9 cellular contexts compared by ENCODE assay signal in genomic region chr3:10321630-10322354, GRCh38. TPM values are rescaled to one million over a fixed set of nuclear protein-coding genes. Genes with fewer than 3 reads are reported as not detected.
DNase-seq lines count a peak whose midpoint lies in the region; ATAC-seq, FAIRE-seq and TF ChIP-seq lines count a peak whose summit lies in the region.
"Had no signal": no experiment of that assay in that cellular context is flagged by ENCODE, and none has a peak within 500 bp of the region (broad histone marks: within the 10 kb centered on the region; RNA-seq: fewer than 3 reads in every experiment).

No MANE protein-coding gene starts in this region.

- WGBS in stomach, 5 donors: 90 to 96% (median 90%) methylated on average over 5 to 8 of the region's 8 CpGs

- TF ChIP-seq POLR2A in stomach (IDR thresholded peaks at IDR 0.05): no peak

- H3K27ac Mint-ChIP-seq in activated CD4-positive, alpha-beta T cell treated with anti-CD3 and anti-CD28 coated beads, Interleukin-2, amount 10 ng/mL, durations not matched to agents 24 days and 14 days: peak overlapping the region; percentile 70
- peak overlapping the region; percentile 63 for H3K27ac Mint-ChIP-seq in activated CD8-positive, alpha-beta T cell treated with anti-CD3 and anti-CD28 coated beads, Interleukin-2, amount 10 ng/mL, durations not matched to agents 7 days and 5 days

- no peaks in the 10 kb centered on the region for H3K9me3 Mint-ChIP-seq in activated CD4-positive, alpha-beta T cell treated with anti-CD3 and anti-CD28 coated beads, Interleukin-2, amount 10 ng/mL, durations not matched to agents 24 days and 14 days
- H3K9me3 Mint-ChIP-seq in activated CD8-positive, alpha-beta T cell treated with anti-CD3 and anti-CD28 coated beads, Interleukin-2, amount 10 ng/mL, durations not matched to agents 7 days and 5 days (ENCODE audit: insufficient read depth): no peaks in the 10 kb centered on the region

- peaks cover 24% of the 10 kb centered on the region for H3K36me3 ChIP-seq in right atrium auricular region
- peaks cover 19 to 25% (median 22%) of the 10 kb centered on the region in 4 donors for H3K36me3 ChIP-seq in stomach

- peak overlapping the region in 1 of 2 donors; percentile 93 for H3K4me3 ChIP-seq in right atrium auricular region
- H3K4me3 ChIP-seq in stomach: peak overlapping the region; percentile 92 to 98 (median 96)

- POLR2A ChIA-PET in activated CD8-positive, alpha-beta T cell treated with anti-CD3 and anti-CD28 coated beads, Interleukin-2, amount 10 ng/mL, durations not matched to agents 7 days and 5 days (lab: Charles Lee): interaction anchor here (0.8 to 2.0 kb wide), 4 partner anchors 13 to 335 kb away, joined by 3 to 8 read pairs (median 6); partner anchors contain the start of gene EMC3

- intact Hi-C loops in activated CD4-positive, alpha-beta T cell treated with anti-CD3 and anti-CD28 coated beads, Interleukin-2, amount 10 ng/mL, durations not matched to agents 24 days and 14 days (cut with micrococcal nuclease): loop anchor here (1.0 to 5.0 kb wide), 5 partner anchors 206 to 479 kb away; partner anchors contain the start of genes BRK1, CRELD1, FANCD2 and RPUSD3
- intact Hi-C loops in stomach (cut with DNase I; ENCODE audit: low total_unique reads): no loop called here
- intact Hi-C loops in posterior vena cava (cut with DNase I): no loop called here

- H3K9me3 ChIP-seq in right atrium auricular region (no peaks in the 10 kb centered on the region), stomach (no peaks in the 10 kb centered on the region)

- ATAC-seq in activated CD8-positive, alpha-beta T cell treated with anti-CD3 and anti-CD28 coated beads, Interleukin-2, amount 10 ng/mL, durations not matched to agents 7 days and 5 days: no peak

- CTCF ChIA-PET in activated CD8-positive, alpha-beta T cell treated with anti-CD3 and anti-CD28 coated beads, Interleukin-2, amount 10 ng/mL, durations not matched to agents 7 days and 5 days (lab: Charles Lee): interaction anchor here (0.7 to 2.7 kb wide), 19 partner anchors 8 to 818 kb away, joined by 3 to 21 read pairs (median 4); partner anchors contain the start of genes CRELD1, EMC3 and PRRT3

- H3K27ac ChIP-seq in right atrium auricular region: peak overlapping the region; percentile 64 to 87
- peak overlapping the region in 4 of 5 donors; percentile 89 to 93 (median 92) for H3K27ac ChIP-seq in stomach

- H3K27me3 ChIP-seq in right atrium auricular region (no peaks in the 10 kb centered on the region), stomach (peaks cover 0 to 9% (median 0%) of the 10 kb centered on the region in 3 donors)

- DNase-seq in activated CD4-positive, alpha-beta T cell treated with anti-CD3 and anti-CD28 coated beads, Interleukin-2, amount 10 ng/mL, durations not matched to agents 24 days and 14 days: peak; percentile 63
- no peak for DNase-seq in activated CD4-positive, alpha-beta T cell treated with anti-CD3 and anti-CD28 coated beads for 4 hours
- DNase-seq in activated CD8-positive, alpha-beta T cell treated with anti-CD3 and anti-CD28 coated beads, Interleukin-2, amount 10 ng/mL, durations not matched to agents 7 days and 5 days: no peak
- no peak for DNase-seq in right atrium auricular region (ENCODE audit: low spot score)
- DNase-seq in stomach: no peak
- no peak for DNase-seq in posterior vena cava (ENCODE audit: low spot score)
- no peak for DNase-seq in urothelium cell line (ENCODE audit: low spot score)
- no peak for DNase-seq in SW480 (ENCODE audit: low spot score)

- peaks cover 0 to 23% of the 10 kb centered on the region in 2 donors for H3K4me1 ChIP-seq in right atrium auricular region
- peaks cover 9 to 44% (median 41%) of the 10 kb centered on the region in 4 donors for H3K4me1 ChIP-seq in stomach

- H3K4me1 Mint-ChIP-seq in activated CD4-positive, alpha-beta T cell treated with anti-CD3 and anti-CD28 coated beads, Interleukin-2, amount 10 ng/mL, durations not matched to agents 24 days and 14 days: peaks cover 23% of the 10 kb centered on the region
- peaks cover 21% of the 10 kb centered on the region for H3K4me1 Mint-ChIP-seq in activated CD8-positive, alpha-beta T cell treated with anti-CD3 and anti-CD28 coated beads, Interleukin-2, amount 10 ng/mL, durations not matched to agents 7 days and 5 days (ENCODE audit: low read depth)

- peaks cover 18% of the 10 kb centered on the region for H3K36me3 Mint-ChIP-seq in activated CD4-positive, alpha-beta T cell treated with anti-CD3 and anti-CD28 coated beads, Interleukin-2, amount 10 ng/mL, durations not matched to agents 24 days and 14 days (ENCODE audit: low read depth)
- H3K36me3 Mint-ChIP-seq in activated CD8-positive, alpha-beta T cell treated with anti-CD3 and anti-CD28 coated beads, Interleukin-2, amount 10 ng/mL, durations not matched to agents 7 days and 5 days (ENCODE audit: low read depth): peaks cover 14% of the 10 kb centered on the region

- TF ChIP-seq CTCF in right atrium auricular region (IDR thresholded peaks at IDR 0.05) (no peak), stomach (IDR thresholded peaks at IDR 0.05) (no peak)

- no peak for FAIRE-seq in urothelium cell line (lab: Jason Lieb, UNC)

- no peak for TF ChIP-seq EP300 in stomach (IDR thresholded peaks at IDR 0.05)

- peaks cover 16% of the 10 kb centered on the region for H3K27me3 Mint-ChIP-seq in activated CD4-positive, alpha-beta T cell treated with anti-CD3 and anti-CD28 coated beads, Interleukin-2, amount 10 ng/mL, durations not matched to agents 24 days and 14 days
- H3K27me3 Mint-ChIP-seq in activated CD8-positive, alpha-beta T cell treated with anti-CD3 and anti-CD28 coated beads, Interleukin-2, amount 10 ng/mL, durations not matched to agents 7 days and 5 days (ENCODE audit: low read depth): peaks cover 14% of the 10 kb centered on the region

- peak overlapping the region; percentile 43 for H3K4me3 Mint-ChIP-seq in activated CD4-positive, alpha-beta T cell treated with anti-CD3 and anti-CD28 coated beads, Interleukin-2, amount 10 ng/mL, durations not matched to agents 24 days and 14 days
- H3K4me3 Mint-ChIP-seq in activated CD8-positive, alpha-beta T cell treated with anti-CD3 and anti-CD28 coated beads, Interleukin-2, amount 10 ng/mL, durations not matched to agents 7 days and 5 days: peak overlapping the region; percentile 94

RNA-seq across cellular contexts. Expression of gene SEC13, which starts 0.9 kb away (rescaled TPM):
- total RNA-seq in activated CD4-positive, alpha-beta T cell treated with anti-CD3 and anti-CD28 coated beads, Interleukin-2, amount 10 ng/mL, durations not matched to agents 24 days and 14 days: 128 and 131 TPM in 2 replicates
- 10 to 100 TPM; 93.2 to 95.0 TPM for total RNA-seq in activated CD8-positive, alpha-beta T cell treated with anti-CD3 and anti-CD28 coated beads, Interleukin-2, amount 10 ng/mL, durations not matched to agents 7 days and 5 days
- total RNA-seq in right atrium auricular region: 10 to 100 TPM; 59.3 to 76.1 TPM
- total RNA-seq in stomach: 100 to 1,000 TPM in 2 of 5 donors, 10 to 100 TPM in 3; 79.1 to 120 (median 91.0) TPM
- polyA plus RNA-seq in stomach: 100 to 1,000 TPM in 1 of 3 donors, 10 to 100 TPM in 2; 64.0 to 122 (median 99.7) TPM
- total RNA-seq in posterior vena cava: 10 to 100 TPM; 85.9 to 86.3 TPM

RNA-seq across cellular contexts. Expression of gene GHRL, which starts 29.0 kb away (rescaled TPM):
- 0.43 and 1.3 TPM in 2 replicates for total RNA-seq in activated CD4-positive, alpha-beta T cell treated with anti-CD3 and anti-CD28 coated beads, Interleukin-2, amount 10 ng/mL, durations not matched to agents 24 days and 14 days
- total RNA-seq in activated CD8-positive, alpha-beta T cell treated with anti-CD3 and anti-CD28 coated beads, Interleukin-2, amount 10 ng/mL, durations not matched to agents 7 days and 5 days: under 1 TPM; 0.21 to 0.63 TPM
- not detected for total RNA-seq in right atrium auricular region
- 100 to 1,000 TPM in 2 of 5 donors, 10 to 100 TPM in 1, 1 to 10 TPM in 2; 1.7 to 804 (median 90.2) TPM for total RNA-seq in stomach
- polyA plus RNA-seq in stomach: 100 to 1,000 TPM; 379 to 728 (median 383) TPM
- 1 to 10 TPM; 1.0 to 1.2 TPM for total RNA-seq in posterior vena cava
- total RNA-seq: activated CD8-positive, alpha-beta memory T cell treated with anti-CD3 and anti-CD28 coated beads for 36 hours had no signal
